28 cellular contexts compared by ENCODE assay signal in the genomic region with DNA sequence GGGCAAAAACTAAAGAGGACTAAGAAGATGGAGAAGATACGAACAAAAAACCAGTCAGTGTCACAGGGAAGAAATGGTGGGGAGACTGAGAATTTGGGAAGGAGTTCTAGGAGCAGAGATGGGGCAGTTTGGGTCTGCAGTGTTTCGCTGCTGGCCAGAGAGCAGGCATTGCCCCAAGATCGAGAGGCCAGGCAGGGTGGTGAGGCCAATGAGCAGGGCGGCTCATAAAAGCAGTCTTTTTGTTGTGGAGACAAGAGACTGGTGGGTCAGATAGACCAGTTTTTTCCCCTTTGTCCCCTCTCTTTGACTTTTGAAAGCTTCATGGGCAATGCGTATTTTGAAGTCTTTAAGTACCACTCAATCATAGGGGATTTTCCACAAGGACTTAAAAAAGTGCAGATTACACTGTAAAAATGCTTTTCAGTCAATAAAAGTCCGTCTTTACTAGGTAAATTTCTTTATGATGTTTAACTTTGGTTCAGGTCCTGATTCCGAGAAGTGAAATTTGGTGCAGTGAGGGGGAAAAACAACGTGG.
"Had no signal": no experiment of that assay in that cellular context is flagged by ENCODE, and none has a peak within 500 bp of the region (broad histone marks: within the 10 kb centered on the region; RNA-seq: fewer than 3 reads in every experiment).

No MANE protein-coding gene starts in this region.

- H3K9me3 Mint-ChIP-seq: activated CD4-positive, alpha-beta memory T cell treated with anti-CD3 and anti-CD28 coated beads, Interleukin-2, amount 10 ng/mL, durations not matched to agents 7 days and 5 days; activated naive CD4-positive, alpha-beta T cell treated with anti-CD3 and anti-CD28 coated beads, Interleukin-2, amount 10 ng/mL, durations not matched to agents 7 days and 5 days; activated T-helper 2 cell treated with anti-CD3 and anti-CD28 coated beads, Interferon-gamma antibody, Interleukin-2, Interleukin-4, amounts not matched to agents 10 μg/mL and 5 μg/mL and 100 μg/mL, durations not matched to agents 14 hours and 24 hours and 36 hours had no signal

- H3K4me3 ChIP-seq: breast epithelium had no signal

- H3K9me3 ChIP-seq: breast epithelium, SK-N-SH had no signal

- H3K4me1 Mint-ChIP-seq: activated CD4-positive, alpha-beta memory T cell treated with anti-CD3 and anti-CD28 coated beads, Interleukin-2, amount 10 ng/mL, durations not matched to agents 7 days and 5 days; activated CD4-positive, alpha-beta T cell treated with anti-CD3 and anti-CD28 coated beads for 36 hours; activated naive CD4-positive, alpha-beta T cell treated with anti-CD3 and anti-CD28 coated beads, Interleukin-2, amount 10 ng/mL, durations not matched to agents 7 days and 5 days had no signal

- H3K4me2 ChIP-seq: KMS-11, SK-N-SH had no signal

- ATAC-seq: activated CD4-positive, alpha-beta T cell treated with anti-CD3 and anti-CD28 coated beads for 36 hours; Panc1; Right ventricle myocardium inferior had no signal

- H3K27me3 ChIP-seq: breast epithelium had no signal

- H3K4me1 ChIP-seq: breast epithelium had no signal

- H3K36me3 ChIP-seq: breast epithelium, WERI-Rb-1 had no signal

- DNase-seq: activated CD4-positive, alpha-beta memory T cell treated with anti-CD3 and anti-CD28 coated beads, Interleukin-2, amount 10 ng/mL, durations not matched to agents 7 days and 5 days; activated CD4-positive, alpha-beta T cell treated with anti-CD3 and anti-CD28 coated beads for 36 hours; activated CD4-positive, alpha-beta T cell treated with anti-CD3 and anti-CD28 coated beads, Interleukin-2, amount 50 U/mL, for 1 hour; activated gamma-delta T cell treated with Interleukin-2 at 50 U/mL for 16 hours; activated naive CD4-positive, alpha-beta T cell treated with anti-CD3 and anti-CD28 coated beads, Interleukin-2, amount 10 ng/mL, durations not matched to agents 7 days and 5 days; activated T-cell treated with anti-CD3 and anti-CD28 coated beads for 4 hours; activated T-cell treated with anti-CD3 and anti-CD28 coated beads, Interleukin-2, amount 50 U/mL, for 48 hours; aorta; caudate nucleus; NCI-H1092 treated with DMSO at 0.1 percent for 48 hours; NCI-H1436 treated with DMSO at 0.1 percent for 48 hours; NCI-H187 treated with DMSO at 0.1 percent for 48 hours; NCI-H2081 treated with DMSO at 0.1 percent for 48 hours; NCI-H2171 treated with DMSO at 0.1 percent for 48 hours; NCI-H226; NCI-H510A; NCI-H69; NK-92 treated with Interleukin-12 subunit alpha and Interleukin-12 subunit beta, amount 100 ng/mL, for 24 hours; OCI-M1; RPMI8226; SK-N-SH; T-helper 1 cell; WERI-Rb-1 had no signal

- H3K27ac Mint-ChIP-seq: activated CD4-positive, alpha-beta memory T cell treated with anti-CD3 and anti-CD28 coated beads, Interleukin-2, amount 10 ng/mL, durations not matched to agents 7 days and 5 days; activated CD4-positive, alpha-beta T cell treated with anti-CD3 and anti-CD28 coated beads for 36 hours; activated naive CD4-positive, alpha-beta T cell treated with anti-CD3 and anti-CD28 coated beads, Interleukin-2, amount 10 ng/mL, durations not matched to agents 7 days and 5 days; activated T-helper 2 cell treated with anti-CD3 and anti-CD28 coated beads, Interferon-gamma antibody, Interleukin-2, Interleukin-4, amounts not matched to agents 10 μg/mL and 5 μg/mL and 100 μg/mL, durations not matched to agents 14 hours and 24 hours and 36 hours had no signal

- H3K36me3 Mint-ChIP-seq: activated naive CD4-positive, alpha-beta T cell treated with anti-CD3 and anti-CD28 coated beads, Interleukin-2, amount 10 ng/mL, durations not matched to agents 7 days and 5 days had no signal

- H3K9ac ChIP-seq: KMS-11, SK-N-SH had no signal

- H3K27me3 Mint-ChIP-seq: activated CD4-positive, alpha-beta memory T cell treated with anti-CD3 and anti-CD28 coated beads, Interleukin-2, amount 10 ng/mL, durations not matched to agents 7 days and 5 days; activated CD4-positive, alpha-beta T cell treated with anti-CD3 and anti-CD28 coated beads for 36 hours; activated naive CD4-positive, alpha-beta T cell treated with anti-CD3 and anti-CD28 coated beads, Interleukin-2, amount 10 ng/mL, durations not matched to agents 7 days and 5 days had no signal

- H3K4me3 Mint-ChIP-seq: activated CD4-positive, alpha-beta memory T cell treated with anti-CD3 and anti-CD28 coated beads, Interleukin-2, amount 10 ng/mL, durations not matched to agents 7 days and 5 days; activated CD4-positive, alpha-beta T cell treated with anti-CD3 and anti-CD28 coated beads for 36 hours; activated naive CD4-positive, alpha-beta T cell treated with anti-CD3 and anti-CD28 coated beads, Interleukin-2, amount 10 ng/mL, durations not matched to agents 7 days and 5 days had no signal

- H3K27ac ChIP-seq: breast epithelium, KMS-11, WERI-Rb-1 had no signal
